ENCODE assay signal across 14 cellular contexts in the genomic region with DNA sequence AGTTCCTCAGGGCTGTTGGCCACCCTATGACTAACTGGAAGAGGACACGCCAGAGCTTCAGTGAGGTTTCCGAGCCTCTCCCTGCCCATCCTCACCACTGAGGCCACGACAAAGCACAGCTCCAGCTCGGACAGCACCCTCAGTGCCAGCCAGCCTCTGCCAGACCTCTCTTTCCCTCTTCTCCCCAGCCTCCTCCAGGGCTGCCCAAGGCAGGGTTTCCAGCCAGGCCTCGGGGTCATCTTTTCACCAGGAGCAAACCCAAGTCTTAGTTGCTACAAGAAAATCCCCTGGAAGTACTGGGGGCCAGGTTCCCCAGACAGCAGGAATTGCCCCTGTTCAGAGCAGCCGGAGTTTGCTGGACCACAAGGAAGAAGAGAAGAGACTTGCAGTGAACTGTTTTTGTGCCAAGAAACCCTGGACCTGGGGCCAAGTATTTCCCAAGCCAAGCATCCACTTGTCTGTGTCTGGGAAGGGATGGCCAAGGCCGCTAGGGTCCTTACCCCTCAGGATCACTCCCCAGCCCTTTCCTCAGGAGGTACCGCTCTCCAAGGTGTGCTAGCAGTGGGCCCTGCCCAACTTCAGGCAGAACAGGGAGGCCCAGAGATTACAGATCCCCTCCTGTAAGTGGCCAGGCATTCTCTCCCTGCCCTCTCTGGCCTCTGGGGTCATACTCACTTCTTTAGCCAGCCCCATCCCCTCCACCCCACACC. TPM values are rescaled to one million over a fixed set of nuclear protein-coding genes. Genes with fewer than 3 reads are reported as not detected.
A peak's percentile ranks its signal among the peaks of the same experiment; 100 is the strongest.
DNase-seq lines count a peak whose midpoint lies in the region; ATAC-seq and TF ChIP-seq lines count a peak whose summit lies in the region.
"Had no signal": no experiment of that assay in that cellular context is flagged by ENCODE, and none has a peak within 500 bp of the region (broad histone marks: within the 10 kb centered on the region; RNA-seq: fewer than 3 reads in every experiment).

No MANE protein-coding gene starts in this region.

- ATAC-seq in psoas muscle (peak in 3 of 4 donors; percentile 14 to 40 (median 35)), GM18870 (IDR thresholded peaks at IDR 0.05; ENCODE audit: unreplicated experiment) (no peak)
- ATAC-seq: activated CD4-positive, alpha-beta T cell treated with anti-CD3 and anti-CD28 coated beads for 36 hours; left lung had no signal

- H3K36me3 ChIP-seq in psoas muscle (ENCODE audit: insufficient read depth in 1 of 2, low read depth in 1 of 2), result peaks cover 6 to 57% of the 10 kb centered on the region in 2 donors

- WGBS in psoas muscle, 3 donors, result 71 to 87% (median 77%) methylated on average over 8 of the region's 8 CpGs

- POLR2A ChIA-PET in RWPE1 (lab: Yijun Ruan, JAX; ENCODE audit: low non-redundant PET), result no interaction called here

- H3K9me3 ChIP-seq in psoas muscle, result no peaks in the 10 kb centered on the region
- H3K9me3 ChIP-seq: left lung, tibial nerve had no signal

- peak overlapping the region; percentile 11; the same call in 1 of the 2 replicates for H3K27ac ChIP-seq in RWPE1
- H3K27ac ChIP-seq in psoas muscle, result no peak overlapping the region
- H3K27ac ChIP-seq: left lung, skin epidermis, tibial nerve had no signal

- DNase-seq in RWPE1 (ENCODE audit: low spot score) (no peak), choroid plexus epithelial cell (ENCODE audit: low read depth) (peak; percentile 24), psoas muscle (no peak), mucosa of gallbladder (ENCODE audit: low spot score) (no peak)
- DNase-seq: activated CD4-positive, alpha-beta T cell treated with anti-CD3 and anti-CD28 coated beads for 36 hours; activated naive CD4-positive, alpha-beta T cell; GDM1; left lung; NCI-H1436 treated with DMSO at 0.1 percent for 48 hours; NCI-H2227 treated with DMSO at 0.1 percent for 48 hours; occipital lobe had no signal

- intact Hi-C loops in psoas muscle (cut with DNase I), result no loop called here

- H3K27me3 ChIP-seq in psoas muscle (ENCODE audit: insufficient read depth in 3 of 3, low read length in 2 of 3), result no peaks in the 10 kb centered on the region
- H3K27me3 ChIP-seq: left lung, tibial nerve had no signal

- no peaks in the 10 kb centered on the region for H3K4me1 ChIP-seq in psoas muscle
- H3K4me1 ChIP-seq: left lung, tibial nerve had no signal

- TF ChIP-seq CTCF in RWPE1 (conservative IDR thresholded peaks at IDR 0.05; ENCODE audit: low read depth) (no peak), choroid plexus epithelial cell (conservative IDR thresholded peaks at IDR 0.05; ENCODE audit: low read depth, low read length) (no peak), psoas muscle (IDR thresholded peaks at IDR 0.05) (no peak)

- CTCF ChIA-PET in RWPE1 (lab: Yijun Ruan, JAX), result interaction anchor here (0.7 to 1.0 kb wide), 2 partner anchors 68 to 307 kb away, joined by 3 read pairs; no protein-coding TSS in a partner anchor

- H3K4me3 ChIP-seq in choroid plexus epithelial cell (ENCODE audit: low read depth, low read length) (no peak overlapping the region), psoas muscle (no peak overlapping the region)
- H3K4me3 ChIP-seq: left lung, skin epidermis, tibial nerve had no signal

RNA-seq across cellular contexts. Expression of a gene that starts 41.6 kb away (rescaled TPM):
- total RNA-seq in psoas muscle, result 1 to 10 TPM; 4.9 to 9.6 (median 6.0) TPM
- 1 to 10 TPM; 1.7 to 5.3 (median 2.3) TPM for polyA plus RNA-seq in psoas muscle
- total RNA-seq in mucosa of gallbladder, result 11.9 TPM

RNA-seq across cellular contexts. Expression of a gene that starts 41.7 kb away (rescaled TPM):
- total RNA-seq in psoas muscle (10 to 100 TPM; 14.0 to 20.8 (median 17.1) TPM), mucosa of gallbladder (35.4 TPM)
- 10 to 100 TPM in 1 of 3 donors, 1 to 10 TPM in 2; 7.8 to 22.9 (median 8.1) TPM for polyA plus RNA-seq in psoas muscle

RNA-seq across cellular contexts. Expression of a gene that starts 56.5 kb away (rescaled TPM):
- total RNA-seq in psoas muscle (10 to 100 TPM; 25.7 to 28.0 (median 27.0) TPM), mucosa of gallbladder (60.7 TPM)
- polyA plus RNA-seq in psoas muscle, result 10 to 100 TPM; 14.0 to 18.0 (median 17.9) TPM
